29 cellular contexts compared by ENCODE assay signal in the genomic region with DNA sequence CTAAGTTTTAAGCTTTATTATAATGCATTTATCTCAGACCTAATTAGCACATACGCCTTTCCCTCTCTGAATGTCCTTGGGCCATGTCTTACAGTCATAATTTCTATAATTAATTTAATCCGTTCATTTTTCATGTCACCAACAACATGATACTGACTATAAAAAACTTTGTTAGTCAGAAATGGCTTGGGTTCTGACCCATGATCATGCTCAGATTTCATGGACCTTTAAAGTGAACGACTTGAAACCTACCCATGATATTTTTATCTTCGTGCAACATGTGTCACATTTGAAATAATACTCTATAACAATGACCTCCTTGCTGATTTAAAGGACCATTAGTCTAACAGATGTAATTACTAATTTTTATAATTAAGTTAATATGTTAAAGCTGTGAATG.
DNase-seq lines count a peak whose midpoint lies in the region; ATAC-seq and TF ChIP-seq lines count a peak whose summit lies in the region.
"Had no signal": no experiment of that assay in that cellular context is flagged by ENCODE, and none has a peak within 500 bp of the region (broad histone marks: within the 10 kb centered on the region; RNA-seq: fewer than 3 reads in every experiment).

No MANE protein-coding gene starts in this region.

- no peak for TF ChIP-seq POLR2A in gastrocnemius medialis (IDR thresholded peaks at IDR 0.05)

- no peaks in the 10 kb centered on the region for H3K36me3 ChIP-seq in psoas muscle (ENCODE audit: insufficient read depth in 1 of 2, low read depth in 1 of 2)
- H3K36me3 ChIP-seq in gastrocnemius medialis: no peaks in the 10 kb centered on the region
- H3K36me3 ChIP-seq: BE2C; BLaER1; BLaER1 treated with 17β-estradiol and CSF1 and Interleukin-3, amounts not matched to agents 10 nM and 100 nM had no signal

- H3K27me3 ChIP-seq in psoas muscle (ENCODE audit: insufficient read depth in 3 of 3, low read length in 2 of 3): no peaks in the 10 kb centered on the region
- no peaks in the 10 kb centered on the region for H3K27me3 ChIP-seq in gastrocnemius medialis
- H3K27me3 ChIP-seq: BE2C; BLaER1; BLaER1 treated with 17β-estradiol and CSF1 and Interleukin-3, amounts not matched to agents 10 nM and 100 nM had no signal

- no peak overlapping the region for H3K4me3 ChIP-seq in psoas muscle
- H3K4me3 ChIP-seq in gastrocnemius medialis: no peak overlapping the region
- H3K4me3 ChIP-seq: A549; BLaER1; BLaER1 treated with 17β-estradiol and CSF1 and Interleukin-3, amounts not matched to agents 10 nM and 100 nM had no signal

- TF ChIP-seq CTCF in psoas muscle (IDR thresholded peaks at IDR 0.05): no peak
- no peak for TF ChIP-seq CTCF in gastrocnemius medialis (IDR thresholded peaks at IDR 0.05 in 4 of 5, conservative IDR thresholded peaks at IDR 0.05 in 1 of 5)

- in situ Hi-C loops in gastrocnemius medialis (cut with MboI; ENCODE audit: low sequenced_read_pairs in 4 of 4): no loop called here

- H3K4me1 ChIP-seq in psoas muscle (no peaks in the 10 kb centered on the region), gastrocnemius medialis (peaks cover 11 to 13% of the 10 kb centered on the region in 2 donors)
- H3K4me1 ChIP-seq: A549; BLaER1; BLaER1 treated with 17β-estradiol and CSF1 and Interleukin-3, amounts not matched to agents 10 nM and 100 nM had no signal

- DNase-seq in psoas muscle (no peak), gastrocnemius medialis (no peak), amygdala (lab: John Stamatoyannopoulos, UW) (no peak)
- DNase-seq: 8988T; ACHN; AML-193; BE2C; C1 segment of cervical spinal cord; Caco-2; Calu3; CD4-positive, alpha-beta memory T cell; CD4-positive, alpha-beta T cell; CD4-positive, CD25-positive, alpha-beta regulatory T cell; CD8-positive, alpha-beta memory T cell; CD8-positive, alpha-beta T cell; COR-L47; DMS 273 treated with DMSO at 0.1 percent for 48 hours; DMS153; DMS53; DMS79; DMS79 treated with DMSO at 0.1 percent for 48 hours; DND-41; EL had no signal

- H3K27ac ChIP-seq in psoas muscle (no peak overlapping the region), gastrocnemius medialis (no peak overlapping the region)
- H3K27ac ChIP-seq: 22Rv1; A549; BLaER1; BLaER1 treated with 17β-estradiol and CSF1 and Interleukin-3, amounts not matched to agents 10 nM and 100 nM; C4-2B had no signal

- intact Hi-C loops in psoas muscle (cut with DNase I): no loop called here
- intact Hi-C loops in gastrocnemius medialis (cut with DNase I; ENCODE audit: low total_unique reads): no loop called here

- WGBS in psoas muscle, 3 donors: 25 to 37% (median 27%) methylated on average over 4 of the region's 4 CpGs

- ATAC-seq in psoas muscle: peak in 3 of 4 donors; percentile 57 to 64 (median 57)
- peak; percentile 75 to 84 for ATAC-seq in gastrocnemius medialis
- ATAC-seq in HG02623 (IDR thresholded peaks at IDR 0.05; ENCODE audit: unreplicated experiment): no peak
- ATAC-seq: A549; CD8-positive, alpha-beta T cell had no signal

- H3K9me3 ChIP-seq in psoas muscle: no peaks in the 10 kb centered on the region
- peaks cover 0 to 2% (median 0%) of the 10 kb centered on the region in 3 donors for H3K9me3 ChIP-seq in gastrocnemius medialis
- H3K9me3 ChIP-seq: BE2C, Caco-2 had no signal
